18 cellular contexts compared by ENCODE assay signal in genomic region chr13:70747305-70747704, GRCh38.
DNase-seq lines count a peak whose midpoint lies in the region; ATAC-seq, FAIRE-seq and TF ChIP-seq lines count a peak whose summit lies in the region.
"Had no signal": no experiment of that assay in that cellular context is flagged by ENCODE, and none has a peak within 500 bp of the region (broad histone marks: within the 10 kb centered on the region; RNA-seq: fewer than 3 reads in every experiment).

No MANE protein-coding gene starts in this region.

- H3K27me3 ChIP-seq in HepG2 (ENCODE audit: control insufficient read depth in 1 of 2, insufficient read depth in 2 of 2, low read length in 2 of 2) (no peaks in the 10 kb centered on the region), right lobe of liver (no peaks in the 10 kb centered on the region), left lung (no peaks in the 10 kb centered on the region)
- no peaks in the 10 kb centered on the region for H3K27me3 ChIP-seq in CD8-positive, alpha-beta T cell (ENCODE audit: insufficient read depth, low read length)
- H3K27me3 ChIP-seq: SJCRH30 had no signal

- no peak overlapping the region for H3K4me2 ChIP-seq in HepG2 (ENCODE audit: low read depth, low read length)

- FAIRE-seq in HepG2 (lab: Jason Lieb, UNC) = no peak
- FAIRE-seq: HTR-8/SVneo had no signal

- no TSS peak for BruUV-seq in HepG2 (replicated peaks; lab: Mats Ljungman, UMichigan)

- TF ChIP-seq POLR2A in HepG2 (IDR thresholded peaks at IDR 0.05; ENCODE audit: insufficient read depth in 1 of 2, low read depth in 2 of 2, low read length in 2 of 2) (no peak), right lobe of liver (IDR thresholded peaks at IDR 0.05) (no peak)

- H3K27ac Mint-ChIP-seq in stimulated activated effector memory CD8-positive, alpha-beta T cell treated with anti-CD3 and anti-CD28 coated beads, Interleukin-12 subunit alpha, Interleukin-12 subunit beta, amount 100 ng/mL, for 72 hours = no peak overlapping the region
- no peak overlapping the region for H3K27ac Mint-ChIP-seq in CD8-positive, alpha-beta T cell
- H3K27ac Mint-ChIP-seq: CD4-positive, alpha-beta memory T cell had no signal

- H3K4me3 ChIP-seq in HepG2 (replicated peaks in 1 of 3; ENCODE audit: insufficient read depth in 1 of 3, low read depth in 2 of 3, low read length in 3 of 3) = no peak overlapping the region
- H3K4me3 ChIP-seq in right lobe of liver = no peak overlapping the region
- no peak overlapping the region for H3K4me3 ChIP-seq in left lung
- H3K4me3 ChIP-seq in CD8-positive, alpha-beta T cell (ENCODE audit: low read depth, low read length) = no peak overlapping the region
- H3K4me3 ChIP-seq: SJCRH30 had no signal

- H3K27me3 Mint-ChIP-seq in CD8-positive, alpha-beta T cell (ENCODE audit: low read depth) = no peaks in the 10 kb centered on the region
- H3K27me3 Mint-ChIP-seq: CD4-positive, alpha-beta memory T cell had no signal

- H3K9me3 ChIP-seq in HepG2 (ENCODE audit: low read length) (no peaks in the 10 kb centered on the region), right lobe of liver (no peaks in the 10 kb centered on the region), left lung (no peaks in the 10 kb centered on the region)
- H3K9me3 ChIP-seq in CD8-positive, alpha-beta T cell (ENCODE audit: low read length) = no peaks in the 10 kb centered on the region
- H3K9me3 ChIP-seq: SJCRH30 had no signal

- H3K36me3 Mint-ChIP-seq in stimulated activated effector memory CD8-positive, alpha-beta T cell treated with anti-CD3 and anti-CD28 coated beads, Interleukin-12 subunit alpha, Interleukin-12 subunit beta, amount 100 ng/mL, for 72 hours = no peaks in the 10 kb centered on the region
- H3K36me3 Mint-ChIP-seq in CD8-positive, alpha-beta T cell = no peaks in the 10 kb centered on the region
- H3K36me3 Mint-ChIP-seq: CD4-positive, alpha-beta memory T cell had no signal

- H3K79me2 ChIP-seq in HepG2 (ENCODE audit: insufficient read depth, low read length) = no peaks in the 10 kb centered on the region

- H3K4me3 Mint-ChIP-seq in stimulated activated effector memory CD8-positive, alpha-beta T cell treated with anti-CD3 and anti-CD28 coated beads, Interleukin-12 subunit alpha, Interleukin-12 subunit beta, amount 100 ng/mL, for 72 hours = no peak overlapping the region
- no peak overlapping the region for H3K4me3 Mint-ChIP-seq in CD8-positive, alpha-beta T cell
- H3K4me3 Mint-ChIP-seq: CD4-positive, alpha-beta memory T cell had no signal

- no peak for TF ChIP-seq RAD21 in HepG2 (CRISPR knock-in tag; IDR thresholded peaks at IDR 0.05)

- H4K20me1 ChIP-seq in HepG2 (ENCODE audit: insufficient read depth, low read length) = no peaks in the 10 kb centered on the region

- TF ChIP-seq EP300 in HepG2 (IDR thresholded peaks at IDR 0.05; ENCODE audit: low read depth in 2 of 2, low read length in 2 of 2) (no peak), HepG2 (CRISPR knock-in tag; IDR thresholded peaks at IDR 0.05; ENCODE audit: borderline replicate concordance) (no peak)

- no peaks in the 10 kb centered on the region for H3K36me3 ChIP-seq in HepG2 (replicated peaks in 1 of 2; ENCODE audit: control insufficient read depth in 1 of 2, insufficient read depth in 2 of 2, low read length in 2 of 2)
- no peaks in the 10 kb centered on the region for H3K36me3 ChIP-seq in right lobe of liver
- H3K36me3 ChIP-seq in left lung = no peaks in the 10 kb centered on the region
- H3K36me3 ChIP-seq in CD8-positive, alpha-beta T cell (ENCODE audit: insufficient read depth, low read length) = no peaks in the 10 kb centered on the region
- H3K36me3 ChIP-seq: SJCRH30 had no signal

- H3K4me1 ChIP-seq in HepG2 (ENCODE audit: insufficient read depth, low read length) = no peaks in the 10 kb centered on the region
- H3K4me1 ChIP-seq in right lobe of liver = no peaks in the 10 kb centered on the region
- no peaks in the 10 kb centered on the region for H3K4me1 ChIP-seq in left lung
- no peaks in the 10 kb centered on the region for H3K4me1 ChIP-seq in CD8-positive, alpha-beta T cell (ENCODE audit: insufficient read depth, low read length)
- H3K4me1 ChIP-seq: SJCRH30 had no signal

- in situ Hi-C loops in HepG2 (cut with HindIII; ENCODE audit: extremely low pct_ligation_motif_present, low pct_unique_long_range_greater_than_20kb) = no loop called here

- H3K9ac ChIP-seq in HepG2 (ENCODE audit: insufficient read depth, low read depth, low read length) = no peak overlapping the region

- peaks cover 19% of the 10 kb centered on the region for H3K9me3 Mint-ChIP-seq in stimulated activated effector memory CD8-positive, alpha-beta T cell treated with anti-CD3 and anti-CD28 coated beads, Interleukin-12 subunit alpha, Interleukin-12 subunit beta, amount 100 ng/mL, for 72 hours
- H3K9me3 Mint-ChIP-seq in CD8-positive, alpha-beta T cell = peaks cover 3% of the 10 kb centered on the region

- no peaks in the 10 kb centered on the region for H3K4me1 Mint-ChIP-seq in stimulated activated effector memory CD8-positive, alpha-beta T cell treated with anti-CD3 and anti-CD28 coated beads, Interleukin-12 subunit alpha, Interleukin-12 subunit beta, amount 100 ng/mL, for 72 hours
- H3K4me1 Mint-ChIP-seq in CD8-positive, alpha-beta T cell (ENCODE audit: low read depth) = no peaks in the 10 kb centered on the region
- H3K4me1 Mint-ChIP-seq: CD4-positive, alpha-beta memory T cell had no signal

- H3K27ac ChIP-seq in HepG2 (ENCODE audit: extremely low read length, insufficient read depth, low read length) (no peak overlapping the region), right lobe of liver (no peak overlapping the region), left lung (no peak overlapping the region)
- no peak overlapping the region for H3K27ac ChIP-seq in CD8-positive, alpha-beta T cell (ENCODE audit: low read depth, low read length)
- H3K27ac ChIP-seq: HL-60, SJCRH30 had no signal

- ATAC-seq in HepG2 (no peak), right lobe of liver (no peak), left lung (no peak)
- no peak for ATAC-seq in stimulated activated effector memory CD8-positive, alpha-beta T cell treated with anti-CD3 and anti-CD28 coated beads, Interleukin-12 subunit alpha, Interleukin-12 subunit beta, amount 100 ng/mL, for 72 hours
- no peak for ATAC-seq in CD8-positive, alpha-beta T cell

- intact Hi-C loops in HepG2 (cut with micrococcal nuclease; ENCODE audit: unreplicated experiment) (no loop called here), right lobe of liver (cut with DNase I) (no loop called here), left lung (cut with DNase I) (no loop called here)
- intact Hi-C loops in CD8-positive, alpha-beta T cell (cut with DNase I, micrococcal nuclease) = no loop called here

- POLR2A ChIA-PET in HepG2 (lab: Yijun Ruan, JAX) = no interaction called here
- POLR2A ChIA-PET in CD8-positive, alpha-beta T cell (lab: Charles Lee) = no interaction called here

- TF ChIP-seq CTCF in HepG2 (CRISPR knock-in tag; IDR thresholded peaks at IDR 0.05) (no peak), right lobe of liver (IDR thresholded peaks at IDR 0.05) (no peak), left lung (IDR thresholded peaks at IDR 0.05) (no peak)
- TF ChIP-seq CTCF in CD8-positive, alpha-beta T cell (IDR thresholded peaks at IDR 0.05) = no peak

- DNase-seq in HepG2 (ENCODE audit: low spot score) (no peak), right lobe of liver (no peak), NCI-H82 (lab: John Stamatoyannopoulos, UW) (peak; percentile 97), left kidney (ENCODE audit: low read depth, low spot score) (peak; percentile 16), left lung (no peak), NCI-H2081 treated with DMSO at 0.1 percent for 48 hours (lab: John Stamatoyannopoulos, UW) (no peak)
- no peak for DNase-seq in stimulated activated effector memory CD8-positive, alpha-beta T cell treated with anti-CD3 and anti-CD28 coated beads, Interleukin-12 subunit alpha, Interleukin-12 subunit beta, amount 100 ng/mL, for 72 hours (ENCODE audit: low spot score in 2 of 2)
- DNase-seq in CD8-positive, alpha-beta T cell = no peak
- DNase-seq: 8988T; CD4-positive, alpha-beta memory T cell; HCEC 1CT; NCI-H1417; NCI-H2029; NCI-H526; T-helper 2 cell had no signal

- no peak overlapping the region for H2AFZ ChIP-seq in HepG2 (ENCODE audit: low read length)

- CTCF ChIA-PET in HepG2 (lab: Yijun Ruan, JAX; ENCODE audit: low intra/inter-chr PET ratio, low total read pairs) = no interaction called here
- CTCF ChIA-PET in CD8-positive, alpha-beta T cell (lab: Charles Lee) = no interaction called here

TF ChIP-seq in HepG2, 621 proteins besides CTCF, POLR2A, EP300 and RAD21:
- TF ChIP-seq HIVEP1 (CRISPR knock-in tag; IDR thresholded peaks at IDR 0.05) (no peak), ZIK1 (CRISPR knock-in tag; IDR thresholded peaks at IDR 0.05; ENCODE audit: borderline replicate concordance, low read depth) (no peak), ZSCAN20 (CRISPR knock-in tag; IDR thresholded peaks at IDR 0.05; ENCODE audit: borderline replicate concordance) (no peak), CEBPB (IDR thresholded peaks at IDR 0.05; ENCODE audit: borderline replicate concordance, low read depth, low read length) (0 out of 2 replicates have a peak, but pooled peaks have one; percentile 2), POLR2G (IDR thresholded peaks at IDR 0.05; ENCODE audit: low read depth, low read length) (no peak)
TF ChIP-seq in HepG2: peak in this region for 1.

Comparison
In these comparisons a context has a peak if more than half of its experiments do, and no peak if none do; other contexts are left out.
1. DNase-seq: peak in NCI-H82 (single experiment) and left kidney (single experiment); none in HepG2 (single experiment), right lobe of liver (0 of 3), stimulated activated effector memory CD8-positive, alpha-beta T cell treated with anti-CD3 and anti-CD28 coated beads, Interleukin-12 subunit alpha, Interleukin-12 subunit beta, amount 100 ng/mL, for 72 hours (0 of 2), left lung (0 of 2), NCI-H2081 treated with DMSO at 0.1 percent for 48 hours (single experiment) and CD8-positive, alpha-beta T cell (0 of 7).